ENCODE assay signal across 1 cellular context in the genomic region with DNA sequence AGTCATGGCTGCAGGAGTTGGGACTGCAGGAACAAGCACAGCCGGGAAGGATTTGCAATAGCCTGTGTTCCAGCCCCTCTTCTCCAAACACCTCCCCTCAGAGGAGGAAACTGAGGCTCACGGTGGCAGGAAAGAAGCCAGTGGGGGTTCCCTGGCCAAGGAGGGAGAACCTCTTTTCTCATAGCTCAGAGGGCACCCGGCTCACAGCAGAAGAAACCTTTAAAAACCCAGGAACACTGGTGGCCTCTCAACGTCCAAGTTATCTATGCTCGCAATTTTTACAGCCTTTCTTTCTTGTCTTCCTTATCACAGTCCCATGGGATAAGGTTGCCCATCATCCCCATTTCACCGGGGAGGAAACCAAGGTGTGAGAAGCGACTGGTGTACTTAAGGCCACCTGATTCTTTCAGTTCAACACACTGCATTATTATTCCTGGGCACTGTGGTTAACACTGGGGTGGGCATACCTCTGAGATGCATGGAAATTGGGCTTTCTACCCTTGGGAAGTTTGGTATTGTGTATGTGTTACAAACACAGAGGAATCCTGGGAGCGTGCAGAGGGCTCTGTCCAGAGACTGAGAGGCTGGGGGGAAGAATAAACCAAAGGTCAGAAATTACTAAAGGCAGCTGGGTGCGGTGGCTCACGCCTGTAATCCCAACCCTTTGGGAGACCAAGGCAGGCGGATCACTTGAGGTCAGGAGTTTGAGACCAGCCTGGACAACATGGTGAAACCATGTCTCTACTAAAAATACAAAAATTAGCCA.
TF ChIP-seq lines count a peak whose summit lies in the region.

No MANE protein-coding gene starts in this region.

TF ChIP-seq in HepG2, 621 proteins besides CTCF, POLR2A, EP300 and RAD21 (continued from another document and continues in another):
- TF ChIP-seq, protein P1, sequence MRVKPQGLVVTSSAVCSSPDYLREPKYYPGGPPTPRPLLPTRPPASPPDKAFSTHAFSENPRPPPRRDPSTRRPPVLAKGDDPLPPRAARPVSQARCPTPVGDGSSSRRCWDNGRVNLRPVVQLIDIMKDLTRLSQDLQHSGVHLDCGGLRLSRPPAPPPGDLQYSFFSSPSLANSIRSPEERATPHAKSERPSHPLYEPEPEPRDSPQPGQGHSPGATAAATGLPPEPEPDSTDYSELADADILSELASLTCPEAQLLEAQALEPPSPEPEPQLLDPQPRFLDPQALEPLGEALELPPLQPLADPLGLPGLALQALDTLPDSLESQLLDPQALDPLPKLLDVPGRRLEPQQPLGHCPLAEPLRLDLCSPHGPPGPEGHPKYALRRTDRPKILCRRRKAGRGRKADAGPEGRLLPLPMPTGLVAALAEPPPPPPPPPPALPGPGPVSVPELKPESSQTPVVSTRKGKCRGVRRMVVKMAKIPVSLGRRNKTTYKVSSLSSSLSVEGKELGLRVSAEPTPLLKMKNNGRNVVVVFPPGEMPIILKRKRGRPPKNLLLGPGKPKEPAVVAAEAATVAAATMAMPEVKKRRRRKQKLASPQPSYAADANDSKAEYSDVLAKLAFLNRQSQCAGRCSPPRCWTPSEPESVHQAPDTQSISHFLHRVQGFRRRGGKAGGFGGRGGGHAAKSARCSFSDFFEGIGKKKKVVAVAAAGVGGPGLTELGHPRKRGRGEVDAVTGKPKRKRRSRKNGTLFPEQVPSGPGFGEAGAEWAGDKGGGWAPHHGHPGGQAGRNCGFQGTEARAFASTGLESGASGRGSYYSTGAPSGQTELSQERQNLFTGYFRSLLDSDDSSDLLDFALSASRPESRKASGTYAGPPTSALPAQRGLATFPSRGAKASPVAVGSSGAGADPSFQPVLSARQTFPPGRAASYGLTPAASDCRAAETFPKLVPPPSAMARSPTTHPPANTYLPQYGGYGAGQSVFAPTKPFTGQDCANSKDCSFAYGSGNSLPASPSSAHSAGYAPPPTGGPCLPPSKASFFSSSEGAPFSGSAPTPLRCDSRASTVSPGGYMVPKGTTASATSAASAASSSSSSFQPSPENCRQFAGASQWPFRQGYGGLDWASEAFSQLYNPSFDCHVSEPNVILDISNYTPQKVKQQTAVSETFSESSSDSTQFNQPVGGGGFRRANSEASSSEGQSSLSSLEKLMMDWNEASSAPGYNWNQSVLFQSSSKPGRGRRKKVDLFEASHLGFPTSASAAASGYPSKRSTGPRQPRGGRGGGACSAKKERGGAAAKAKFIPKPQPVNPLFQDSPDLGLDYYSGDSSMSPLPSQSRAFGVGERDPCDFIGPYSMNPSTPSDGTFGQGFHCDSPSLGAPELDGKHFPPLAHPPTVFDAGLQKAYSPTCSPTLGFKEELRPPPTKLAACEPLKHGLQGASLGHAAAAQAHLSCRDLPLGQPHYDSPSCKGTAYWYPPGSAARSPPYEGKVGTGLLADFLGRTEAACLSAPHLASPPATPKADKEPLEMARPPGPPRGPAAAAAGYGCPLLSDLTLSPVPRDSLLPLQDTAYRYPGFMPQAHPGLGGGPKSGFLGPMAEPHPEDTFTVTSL (CRISPR knock-in tag; IDR thresholded peaks at IDR 0.05; ENCODE audit: borderline replicate concordance) = no peak
- peak; percentile 0; the same call in 1 of the 2 replicates for TF ChIP-seq POLR2G (IDR thresholded peaks at IDR 0.05; ENCODE audit: low read depth, low read length)
- TF ChIP-seq SRY (CRISPR knock-in tag; IDR thresholded peaks at IDR 0.05) = no peak
- 0 out of 2 replicates have a peak, but pooled peaks have one; percentile 1 for TF ChIP-seq ZFP90 (CRISPR knock-in tag; IDR thresholded peaks at IDR 0.05; ENCODE audit: borderline replicate concordance)
- no peak for TF ChIP-seq ZNF549 (CRISPR knock-in tag; IDR thresholded peaks at IDR 0.05)
- no peak for TF ChIP-seq ZNF441 (CRISPR knock-in tag; IDR thresholded peaks at IDR 0.05; ENCODE audit: borderline replicate concordance)
- no peak for TF ChIP-seq ELF3 (CRISPR knock-in tag; IDR thresholded peaks at IDR 0.05)
- TF ChIP-seq ZSCAN29 (CRISPR knock-in tag; conservative IDR thresholded peaks at IDR 0.05) = no peak
- TF ChIP-seq TCF12 (IDR thresholded peaks at IDR 0.05) = no peak
- 0 out of 2 replicates have a peak, but pooled peaks have one; percentile 20 for TF ChIP-seq TCF12 (CRISPR knock-in tag; IDR thresholded peaks at IDR 0.05)
- peak; percentile 66 for TF ChIP-seq POLR2AphosphoS5 (IDR thresholded peaks at IDR 0.05; ENCODE audit: low read depth, low read length)
- no peak; the same call in 1 of the 2 replicates for TF ChIP-seq ZNF460 (CRISPR knock-in tag; IDR thresholded peaks at IDR 0.05; ENCODE audit: borderline replicate concordance)
- TF ChIP-seq SIN3A (IDR thresholded peaks at IDR 0.05; ENCODE audit: borderline replicate concordance, low read depth, low read length) = no peak
- TF ChIP-seq ZNF772 (CRISPR knock-in tag; IDR thresholded peaks at IDR 0.05) = no peak
- no peak for TF ChIP-seq SMARCE1 (IDR thresholded peaks at IDR 0.05; ENCODE audit: borderline replicate concordance)
- no peak; the same call in 1 of the 2 replicates for TF ChIP-seq BRCA1 (CRISPR knock-in tag; IDR thresholded peaks at IDR 0.05)
- no peak for TF ChIP-seq JDP2 (CRISPR knock-in tag; IDR thresholded peaks at IDR 0.05; ENCODE audit: borderline replicate concordance)
- TF ChIP-seq, protein P2, sequence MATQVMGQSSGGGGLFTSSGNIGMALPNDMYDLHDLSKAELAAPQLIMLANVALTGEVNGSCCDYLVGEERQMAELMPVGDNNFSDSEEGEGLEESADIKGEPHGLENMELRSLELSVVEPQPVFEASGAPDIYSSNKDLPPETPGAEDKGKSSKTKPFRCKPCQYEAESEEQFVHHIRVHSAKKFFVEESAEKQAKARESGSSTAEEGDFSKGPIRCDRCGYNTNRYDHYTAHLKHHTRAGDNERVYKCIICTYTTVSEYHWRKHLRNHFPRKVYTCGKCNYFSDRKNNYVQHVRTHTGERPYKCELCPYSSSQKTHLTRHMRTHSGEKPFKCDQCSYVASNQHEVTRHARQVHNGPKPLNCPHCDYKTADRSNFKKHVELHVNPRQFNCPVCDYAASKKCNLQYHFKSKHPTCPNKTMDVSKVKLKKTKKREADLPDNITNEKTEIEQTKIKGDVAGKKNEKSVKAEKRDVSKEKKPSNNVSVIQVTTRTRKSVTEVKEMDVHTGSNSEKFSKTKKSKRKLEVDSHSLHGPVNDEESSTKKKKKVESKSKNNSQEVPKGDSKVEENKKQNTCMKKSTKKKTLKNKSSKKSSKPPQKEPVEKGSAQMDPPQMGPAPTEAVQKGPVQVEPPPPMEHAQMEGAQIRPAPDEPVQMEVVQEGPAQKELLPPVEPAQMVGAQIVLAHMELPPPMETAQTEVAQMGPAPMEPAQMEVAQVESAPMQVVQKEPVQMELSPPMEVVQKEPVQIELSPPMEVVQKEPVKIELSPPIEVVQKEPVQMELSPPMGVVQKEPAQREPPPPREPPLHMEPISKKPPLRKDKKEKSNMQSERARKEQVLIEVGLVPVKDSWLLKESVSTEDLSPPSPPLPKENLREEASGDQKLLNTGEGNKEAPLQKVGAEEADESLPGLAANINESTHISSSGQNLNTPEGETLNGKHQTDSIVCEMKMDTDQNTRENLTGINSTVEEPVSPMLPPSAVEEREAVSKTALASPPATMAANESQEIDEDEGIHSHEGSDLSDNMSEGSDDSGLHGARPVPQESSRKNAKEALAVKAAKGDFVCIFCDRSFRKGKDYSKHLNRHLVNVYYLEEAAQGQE (IDR thresholded peaks at IDR 0.05; ENCODE audit: borderline replicate concordance in 1 of 2, low read depth in 1 of 2, low read length in 2 of 2) = peak in 1 of 2 experiments; percentile 61; a peak in 1 of 4 replicates
- TF ChIP-seq SAP130 (CRISPR knock-in tag; IDR thresholded peaks at IDR 0.05; ENCODE audit: low read depth) = peak; percentile 51
- peak; percentile 26 for TF ChIP-seq RBM22 (optimal IDR thresholded peaks at IDR 0.05; ENCODE audit: low read length)
- TF ChIP-seq, protein P3, sequence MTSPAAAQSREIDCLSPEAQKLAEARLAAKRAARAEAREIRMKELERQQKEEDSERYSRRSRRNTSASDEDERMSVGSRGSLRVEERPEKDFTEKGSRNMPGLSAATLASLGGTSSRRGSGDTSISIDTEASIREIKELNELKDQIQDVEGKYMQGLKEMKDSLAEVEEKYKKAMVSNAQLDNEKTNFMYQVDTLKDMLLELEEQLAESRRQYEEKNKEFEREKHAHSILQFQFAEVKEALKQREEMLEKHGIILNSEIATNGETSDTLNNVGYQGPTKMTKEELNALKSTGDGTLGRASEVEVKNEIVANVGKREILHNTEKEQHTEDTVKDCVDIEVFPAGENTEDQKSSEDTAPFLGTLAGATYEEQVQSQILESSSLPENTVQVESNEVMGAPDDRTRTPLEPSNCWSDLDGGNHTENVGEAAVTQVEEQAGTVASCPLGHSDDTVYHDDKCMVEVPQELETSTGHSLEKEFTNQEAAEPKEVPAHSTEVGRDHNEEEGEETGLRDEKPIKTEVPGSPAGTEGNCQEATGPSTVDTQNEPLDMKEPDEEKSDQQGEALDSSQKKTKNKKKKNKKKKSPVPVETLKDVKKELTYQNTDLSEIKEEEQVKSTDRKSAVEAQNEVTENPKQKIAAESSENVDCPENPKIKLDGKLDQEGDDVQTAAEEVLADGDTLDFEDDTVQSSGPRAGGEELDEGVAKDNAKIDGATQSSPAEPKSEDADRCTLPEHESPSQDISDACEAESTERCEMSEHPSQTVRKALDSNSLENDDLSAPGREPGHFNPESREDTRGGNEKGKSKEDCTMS (CRISPR knock-in tag; conservative IDR thresholded peaks at IDR 0.05) = no peak
- TF ChIP-seq KAT2B (IDR thresholded peaks at IDR 0.05; ENCODE audit: borderline replicate concordance, low read depth, low read length) = no peak
- no peak; the same call in 1 of the 2 replicates for TF ChIP-seq ARHGAP35 (CRISPR knock-in tag; IDR thresholded peaks at IDR 0.05; ENCODE audit: borderline replicate concordance)
- TF ChIP-seq, protein P4, sequence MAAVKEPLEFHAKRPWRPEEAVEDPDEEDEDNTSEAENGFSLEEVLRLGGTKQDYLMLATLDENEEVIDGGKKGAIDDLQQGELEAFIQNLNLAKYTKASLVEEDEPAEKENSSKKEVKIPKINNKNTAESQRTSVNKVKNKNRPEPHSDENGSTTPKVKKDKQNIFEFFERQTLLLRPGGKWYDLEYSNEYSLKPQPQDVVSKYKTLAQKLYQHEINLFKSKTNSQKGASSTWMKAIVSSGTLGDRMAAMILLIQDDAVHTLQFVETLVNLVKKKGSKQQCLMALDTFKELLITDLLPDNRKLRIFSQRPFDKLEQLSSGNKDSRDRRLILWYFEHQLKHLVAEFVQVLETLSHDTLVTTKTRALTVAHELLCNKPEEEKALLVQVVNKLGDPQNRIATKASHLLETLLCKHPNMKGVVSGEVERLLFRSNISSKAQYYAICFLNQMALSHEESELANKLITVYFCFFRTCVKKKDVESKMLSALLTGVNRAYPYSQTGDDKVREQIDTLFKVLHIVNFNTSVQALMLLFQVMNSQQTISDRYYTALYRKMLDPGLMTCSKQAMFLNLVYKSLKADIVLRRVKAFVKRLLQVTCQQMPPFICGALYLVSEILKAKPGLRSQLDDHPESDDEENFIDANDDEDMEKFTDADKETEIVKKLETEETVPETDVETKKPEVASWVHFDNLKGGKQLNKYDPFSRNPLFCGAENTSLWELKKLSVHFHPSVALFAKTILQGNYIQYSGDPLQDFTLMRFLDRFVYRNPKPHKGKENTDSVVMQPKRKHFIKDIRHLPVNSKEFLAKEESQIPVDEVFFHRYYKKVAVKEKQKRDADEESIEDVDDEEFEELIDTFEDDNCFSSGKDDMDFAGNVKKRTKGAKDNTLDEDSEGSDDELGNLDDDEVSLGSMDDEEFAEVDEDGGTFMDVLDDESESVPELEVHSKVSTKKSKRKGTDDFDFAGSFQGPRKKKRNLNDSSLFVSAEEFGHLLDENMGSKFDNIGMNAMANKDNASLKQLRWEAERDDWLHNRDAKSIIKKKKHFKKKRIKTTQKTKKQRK (IDR thresholded peaks at IDR 0.05; ENCODE audit: low read length) = no peak
- no peak for TF ChIP-seq FOSL1 (CRISPR knock-in tag; IDR thresholded peaks at IDR 0.05; ENCODE audit: borderline replicate concordance)
- TF ChIP-seq PAX8 (CRISPR knock-in tag; IDR thresholded peaks at IDR 0.05; ENCODE audit: borderline replicate concordance) = no peak
- no peak for TF ChIP-seq PLRG1 (conservative IDR thresholded peaks at IDR 0.05)
- TF ChIP-seq, protein P5, sequence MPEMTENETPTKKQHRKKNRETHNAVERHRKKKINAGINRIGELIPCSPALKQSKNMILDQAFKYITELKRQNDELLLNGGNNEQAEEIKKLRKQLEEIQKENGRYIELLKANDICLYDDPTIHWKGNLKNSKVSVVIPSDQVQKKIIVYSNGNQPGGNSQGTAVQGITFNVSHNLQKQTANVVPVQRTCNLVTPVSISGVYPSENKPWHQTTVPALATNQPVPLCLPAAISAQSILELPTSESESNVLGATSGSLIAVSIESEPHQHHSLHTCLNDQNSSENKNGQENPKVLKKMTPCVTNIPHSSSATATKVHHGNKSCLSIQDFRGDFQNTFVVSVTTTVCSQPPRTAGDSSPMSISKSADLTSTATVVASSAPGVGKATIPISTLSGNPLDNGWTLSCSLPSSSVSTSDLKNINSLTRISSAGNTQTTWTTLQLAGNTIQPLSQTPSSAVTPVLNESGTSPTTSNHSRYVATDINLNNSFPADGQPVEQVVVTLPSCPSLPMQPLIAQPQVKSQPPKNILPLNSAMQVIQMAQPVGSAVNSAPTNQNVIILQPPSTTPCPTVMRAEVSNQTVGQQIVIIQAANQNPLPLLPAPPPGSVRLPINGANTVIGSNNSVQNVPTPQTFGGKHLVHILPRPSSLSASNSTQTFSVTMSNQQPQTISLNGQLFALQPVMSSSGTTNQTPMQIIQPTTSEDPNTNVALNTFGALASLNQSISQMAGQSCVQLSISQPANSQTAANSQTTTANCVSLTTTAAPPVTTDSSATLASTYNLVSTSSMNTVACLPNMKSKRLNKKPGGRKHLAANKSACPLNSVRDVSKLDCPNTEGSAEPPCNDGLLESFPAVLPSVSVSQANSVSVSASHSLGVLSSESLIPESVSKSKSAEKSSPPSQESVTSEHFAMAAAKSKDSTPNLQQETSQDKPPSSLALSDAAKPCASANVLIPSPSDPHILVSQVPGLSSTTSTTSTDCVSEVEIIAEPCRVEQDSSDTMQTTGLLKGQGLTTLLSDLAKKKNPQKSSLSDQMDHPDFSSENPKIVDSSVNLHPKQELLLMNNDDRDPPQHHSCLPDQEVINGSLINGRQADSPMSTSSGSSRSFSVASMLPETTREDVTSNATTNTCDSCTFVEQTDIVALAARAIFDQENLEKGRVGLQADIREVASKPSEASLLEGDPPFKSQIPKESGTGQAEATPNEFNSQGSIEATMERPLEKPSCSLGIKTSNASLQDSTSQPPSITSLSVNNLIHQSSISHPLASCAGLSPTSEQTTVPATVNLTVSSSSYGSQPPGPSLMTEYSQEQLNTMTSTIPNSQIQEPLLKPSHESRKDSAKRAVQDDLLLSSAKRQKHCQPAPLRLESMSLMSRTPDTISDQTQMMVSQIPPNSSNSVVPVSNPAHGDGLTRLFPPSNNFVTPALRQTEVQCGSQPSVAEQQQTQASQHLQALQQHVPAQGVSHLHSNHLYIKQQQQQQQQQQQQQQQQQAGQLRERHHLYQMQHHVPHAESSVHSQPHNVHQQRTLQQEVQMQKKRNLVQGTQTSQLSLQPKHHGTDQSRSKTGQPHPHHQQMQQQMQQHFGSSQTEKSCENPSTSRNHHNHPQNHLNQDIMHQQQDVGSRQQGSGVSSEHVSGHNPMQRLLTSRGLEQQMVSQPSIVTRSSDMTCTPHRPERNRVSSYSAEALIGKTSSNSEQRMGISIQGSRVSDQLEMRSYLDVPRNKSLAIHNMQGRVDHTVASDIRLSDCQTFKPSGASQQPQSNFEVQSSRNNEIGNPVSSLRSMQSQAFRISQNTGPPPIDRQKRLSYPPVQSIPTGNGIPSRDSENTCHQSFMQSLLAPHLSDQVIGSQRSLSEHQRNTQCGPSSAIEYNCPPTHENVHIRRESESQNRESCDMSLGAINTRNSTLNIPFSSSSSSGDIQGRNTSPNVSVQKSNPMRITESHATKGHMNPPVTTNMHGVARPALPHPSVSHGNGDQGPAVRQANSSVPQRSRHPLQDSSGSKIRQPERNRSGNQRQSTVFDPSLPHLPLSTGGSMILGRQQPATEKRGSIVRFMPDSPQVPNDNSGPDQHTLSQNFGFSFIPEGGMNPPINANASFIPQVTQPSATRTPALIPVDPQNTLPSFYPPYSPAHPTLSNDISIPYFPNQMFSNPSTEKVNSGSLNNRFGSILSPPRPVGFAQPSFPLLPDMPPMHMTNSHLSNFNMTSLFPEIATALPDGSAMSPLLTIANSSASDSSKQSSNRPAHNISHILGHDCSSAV (CRISPR knock-in tag; IDR thresholded peaks at IDR 0.05; ENCODE audit: borderline replicate concordance) = no peak
